ENCODE assay signal across 13 cellular contexts in the genomic region with DNA sequence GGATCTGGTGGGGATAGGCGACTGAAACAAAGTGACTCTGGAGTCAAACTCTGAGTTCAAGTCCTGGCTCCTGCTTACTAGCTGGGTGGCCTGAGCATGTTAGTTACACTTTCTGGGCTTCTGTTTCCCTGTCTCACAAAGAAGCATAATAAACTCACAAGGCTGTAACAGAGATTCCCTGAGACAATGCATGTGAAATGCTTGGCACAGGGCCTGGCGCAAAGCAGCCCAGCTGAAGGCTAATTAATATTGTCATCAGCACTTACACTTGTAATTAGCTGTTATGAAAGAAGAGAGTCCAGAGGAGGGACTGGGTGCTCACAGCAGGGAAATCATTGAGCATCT.
DNase-seq lines count a peak whose midpoint lies in the region; ATAC-seq and TF ChIP-seq lines count a peak whose summit lies in the region.
"Had no signal": no experiment of that assay in that cellular context is flagged by ENCODE, and none has a peak within 500 bp of the region (broad histone marks: within the 10 kb centered on the region; RNA-seq: fewer than 3 reads in every experiment).

No MANE protein-coding gene starts in this region.

- TF ChIP-seq POLR2A in spleen (IDR thresholded peaks at IDR 0.05), result no peak

- H3K4me3 ChIP-seq in BLaER1 treated with 17β-estradiol and CSF1 and Interleukin-3, amounts not matched to agents 10 nM and 100 nM, result peak overlapping the region in 2 of 10 experiments; percentile 1 to 22; a peak in 1 of 20 replicates
- H3K4me3 ChIP-seq in adipocyte (ENCODE audit: low read length) (no peak overlapping the region), left lung (no peak overlapping the region), spleen (no peak overlapping the region)
- H3K4me3 ChIP-seq: K562 had no signal

- TF ChIP-seq CTCF in left lung (IDR thresholded peaks at IDR 0.05) (no peak), spleen (IDR thresholded peaks at IDR 0.05 in 8 of 11, conservative IDR thresholded peaks at IDR 0.05 in 3 of 11) (no peak)

- 70 to 92% (median 86%) methylated on average over 2 of the region's 2 CpGs for WGBS in spleen, 5 donors

- H3K36me3 ChIP-seq in BLaER1 treated with 17β-estradiol and CSF1 and Interleukin-3, amounts not matched to agents 10 nM and 100 nM, result no peaks in the 10 kb centered on the region
- H3K36me3 ChIP-seq in adipocyte (ENCODE audit: control insufficient read depth, insufficient read depth, low read length, severe bottlenecking), result no peaks in the 10 kb centered on the region
- no peaks in the 10 kb centered on the region for H3K36me3 ChIP-seq in left lung
- H3K36me3 ChIP-seq in spleen, result no peaks in the 10 kb centered on the region

- intact Hi-C loops in left lung (cut with DNase I) (no loop called here), spleen (cut with DNase I; ENCODE audit: low total_unique reads) (no loop called here)

- H3K27ac ChIP-seq in BLaER1 treated with 17β-estradiol and CSF1 and Interleukin-3, amounts not matched to agents 10 nM and 100 nM, result peak overlapping the region in 9 of 11 experiments; percentile 45 to 83 (median 78); a peak in 19 of 22 replicates
- H3K27ac ChIP-seq in left lung (no peak overlapping the region), spleen (peak overlapping the region in 1 of 8 donors; percentile 46)

- H3K4me2 ChIP-seq in BLaER1 treated with 17β-estradiol and CSF1 and Interleukin-3, amounts not matched to agents 10 nM and 100 nM, result peak overlapping the region; percentile 60 to 89 (median 77)

- no peaks in the 10 kb centered on the region for H3K9me3 ChIP-seq in BLaER1 treated with 17β-estradiol and CSF1 and Interleukin-3, amounts not matched to agents 10 nM and 100 nM (replicated peaks in 1 of 11)
- H3K9me3 ChIP-seq in adipocyte (ENCODE audit: control insufficient read depth, low read length) (no peaks in the 10 kb centered on the region), left lung (no peaks in the 10 kb centered on the region), spleen (no peaks in the 10 kb centered on the region)

- peak; percentile 68 for DNase-seq in H4 (ENCODE audit: low spot score)
- DNase-seq in adipocyte (ENCODE audit: low read depth), result no peak
- DNase-seq in left lung, result no peak
- no peak for DNase-seq in COLO829 (ENCODE audit: low spot score)
- DNase-seq in T-helper 1 cell, result no peak
- no peak for DNase-seq in spleen
- DNase-seq: activated CD4-positive, alpha-beta T cell treated with anti-CD3 and anti-CD28 coated beads for 1 hour; central memory CD4-positive, alpha-beta T cell; NCI-H187 treated with DMSO at 0.1 percent for 48 hours; stimulated activated CD4-positive, alpha-beta T cell treated with anti-CD3 and anti-CD28 coated beads, Interleukin-15, amount 100 ng/mL, for 24 hours had no signal

- no peaks in the 10 kb centered on the region for H3K27me3 ChIP-seq in BLaER1 treated with 17β-estradiol and CSF1 and Interleukin-3, amounts not matched to agents 10 nM and 100 nM
- peaks cover 2% of the 10 kb centered on the region for H3K27me3 ChIP-seq in adipocyte (replicated peaks; ENCODE audit: control insufficient read depth, insufficient read depth, low read length)
- H3K27me3 ChIP-seq in left lung, result no peaks in the 10 kb centered on the region
- H3K27me3 ChIP-seq in spleen (replicated peaks in 1 of 7), result peaks cover 0 to 25% (median 0%) of the 10 kb centered on the region in 7 donors

- H3K9ac ChIP-seq in BLaER1 treated with 17β-estradiol and CSF1 and Interleukin-3, amounts not matched to agents 10 nM and 100 nM, result peak overlapping the region in 8 of 11 experiments; percentile 16 to 68 (median 48); a peak in 12 of 22 replicates
- peak overlapping the region; percentile 35 for H3K9ac ChIP-seq in adipocyte (ENCODE audit: low read length)

- no peaks in the 10 kb centered on the region for H4K20me1 ChIP-seq in BLaER1 treated with 17β-estradiol and CSF1 and Interleukin-3, amounts not matched to agents 10 nM and 100 nM

- peak; percentile 18 for ATAC-seq in left lung
- ATAC-seq in GM21423 (IDR thresholded peaks at IDR 0.05; ENCODE audit: unreplicated experiment), result no peak
- ATAC-seq: K562 had no signal

- peaks cover 18 to 64% (median 55%) of the 10 kb centered on the region in 10 experiments for H3K4me1 ChIP-seq in BLaER1 treated with 17β-estradiol and CSF1 and Interleukin-3, amounts not matched to agents 10 nM and 100 nM
- peaks cover 44% of the 10 kb centered on the region for H3K4me1 ChIP-seq in adipocyte (ENCODE audit: control insufficient read depth, insufficient read depth, low read length)
- H3K4me1 ChIP-seq in left lung, result peaks cover 4 to 19% of the 10 kb centered on the region in 2 donors
- H3K4me1 ChIP-seq in spleen, result peaks cover 6 to 29% (median 18%) of the 10 kb centered on the region in 6 donors

Comparison
In these comparisons a context has a peak if more than half of its experiments do, and no peak if none do; other contexts are left out.
1. H3K27ac ChIP-seq: peak in BLaER1 treated with 17β-estradiol and CSF1 and Interleukin-3, amounts not matched to agents 10 nM and 100 nM (9 of 11); none in left lung (0 of 2).